ENCODE assay signal across 7 cellular contexts in the genomic region with DNA sequence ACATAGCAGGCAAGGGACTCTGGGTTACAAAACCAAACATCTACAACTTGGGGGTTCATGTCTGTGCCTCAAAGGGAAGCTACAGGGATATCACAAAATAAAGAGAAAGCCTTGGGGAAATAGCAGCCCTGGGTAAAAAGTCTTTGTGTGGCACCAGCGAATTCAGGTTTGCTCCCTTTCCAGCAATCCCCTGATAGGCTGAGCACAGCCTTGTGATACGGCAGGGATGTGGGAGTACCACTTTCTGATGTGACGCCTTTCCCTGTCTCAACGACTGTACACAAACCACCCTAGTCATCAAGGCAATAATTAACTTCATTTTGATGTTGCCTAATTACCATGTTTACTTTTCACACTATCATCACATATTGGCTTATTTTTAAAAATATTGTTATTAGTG.
"Had no signal": no experiment of that assay in that cellular context is flagged by ENCODE, and none has a peak within 500 bp of the region (broad histone marks: within the 10 kb centered on the region; RNA-seq: fewer than 3 reads in every experiment).

No MANE protein-coding gene starts in this region.

- H3K9ac ChIP-seq: GM23248 had no signal

- H2AFZ ChIP-seq: GM23248 had no signal

- H3K4me3 ChIP-seq: GM23248 had no signal

- FAIRE-seq: H54, HTR-8/SVneo had no signal

- H3K27ac ChIP-seq: GM23248 had no signal

- DNase-seq: GM23248, GOT3, H9, HCEC 1CT, IMR-90 had no signal

- H3K4me3 Mint-ChIP-seq: H9 had no signal
